19 cellular contexts compared by ENCODE assay signal in the genomic region with DNA sequence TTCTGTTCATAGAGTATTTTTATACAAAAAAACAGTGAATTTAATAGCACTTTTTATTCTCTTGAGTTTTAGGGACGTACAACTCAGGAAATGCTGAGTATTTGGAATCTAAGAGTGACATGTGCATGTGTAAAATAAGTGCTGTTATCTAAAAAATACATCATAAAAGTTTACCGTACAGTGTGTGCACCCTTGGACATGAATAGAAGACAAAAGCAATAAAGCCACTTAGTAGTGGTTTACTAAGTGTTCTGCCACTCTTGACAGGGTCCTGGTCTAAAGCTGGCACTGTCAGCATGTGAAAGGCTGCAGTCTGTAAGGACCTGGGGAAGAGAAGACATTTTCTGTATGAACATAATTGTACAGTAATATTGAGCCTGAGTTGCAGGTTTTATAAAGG.
"Had no signal": no experiment of that assay in that cellular context is flagged by ENCODE, and none has a peak within 500 bp of the region (broad histone marks: within the 10 kb centered on the region; RNA-seq: fewer than 3 reads in every experiment).

No MANE protein-coding gene starts in this region.

- H3K9me3 Mint-ChIP-seq: activated CD4-positive, alpha-beta memory T cell treated with anti-CD3 and anti-CD28 coated beads for 36 hours; activated naive CD4-positive, alpha-beta T cell treated with anti-CD3 and anti-CD28 coated beads, Interleukin-2, amount 10 ng/mL, durations not matched to agents 7 days and 5 days; natural killer cell treated with Interleukin-12 subunit alpha and Interleukin-12 subunit beta and Interleukin-15 and Interleukin-18, amount 100 ng/mL, for 72 hours; T-helper 1 cell treated with Interleukin-12 subunit alpha and Interleukin-12 subunit beta and Interleukin-4 antibody, amounts not matched to agents 30 μg/mL and 1 μg/mL, for 36 hours; type B pancreatic cell had no signal

- H3K36me3 Mint-ChIP-seq: activated CD4-positive, alpha-beta memory T cell treated with anti-CD3 and anti-CD28 coated beads for 36 hours; activated naive CD4-positive, alpha-beta T cell treated with anti-CD3 and anti-CD28 coated beads, Interleukin-2, amount 10 ng/mL, durations not matched to agents 7 days and 5 days; natural killer cell treated with Interleukin-12 subunit alpha and Interleukin-12 subunit beta and Interleukin-15 and Interleukin-18, amount 100 ng/mL, for 72 hours; type B pancreatic cell had no signal

- H3K27ac ChIP-seq: ovary, prostate gland, vagina had no signal

- ATAC-seq: heart right ventricle; natural killer cell treated with Interleukin-12 subunit alpha and Interleukin-12 subunit beta and Interleukin-15 and Interleukin-18, amount 100 ng/mL, for 72 hours had no signal

- H3K27ac Mint-ChIP-seq: activated CD4-positive, alpha-beta memory T cell treated with anti-CD3 and anti-CD28 coated beads for 36 hours; activated naive CD4-positive, alpha-beta T cell treated with anti-CD3 and anti-CD28 coated beads, Interleukin-2, amount 10 ng/mL, durations not matched to agents 7 days and 5 days; natural killer cell treated with Interleukin-12 subunit alpha and Interleukin-12 subunit beta and Interleukin-15 and Interleukin-18, amount 100 ng/mL, for 72 hours; T-helper 1 cell treated with Interleukin-12 subunit alpha and Interleukin-12 subunit beta and Interleukin-4 antibody, amounts not matched to agents 30 μg/mL and 1 μg/mL, for 36 hours; type B pancreatic cell had no signal

- H3K4me3 ChIP-seq: heart right ventricle, ovary, prostate gland, right atrium auricular region, thoracic aorta, vagina had no signal

- H3K27me3 ChIP-seq: heart right ventricle, ovary, right atrium auricular region, vagina had no signal

- H3K4me3 Mint-ChIP-seq: activated CD4-positive, alpha-beta memory T cell treated with anti-CD3 and anti-CD28 coated beads for 36 hours; activated naive CD4-positive, alpha-beta T cell treated with anti-CD3 and anti-CD28 coated beads, Interleukin-2, amount 10 ng/mL, durations not matched to agents 7 days and 5 days; natural killer cell treated with Interleukin-12 subunit alpha and Interleukin-12 subunit beta and Interleukin-15 and Interleukin-18, amount 100 ng/mL, for 72 hours; T-helper 1 cell treated with Interleukin-12 subunit alpha and Interleukin-12 subunit beta and Interleukin-4 antibody, amounts not matched to agents 30 μg/mL and 1 μg/mL, for 36 hours; type B pancreatic cell had no signal

- H3K36me3 ChIP-seq: heart right ventricle, ovary, prostate gland, right atrium auricular region, thoracic aorta, vagina had no signal

- H3K4me1 ChIP-seq: prostate gland had no signal

- DNase-seq: activated CD4-positive, alpha-beta memory T cell treated with anti-CD3 and anti-CD28 coated beads for 36 hours; activated CD4-positive, alpha-beta T cell treated with anti-CD3 and anti-CD28 coated beads for 48 hours; activated effector memory CD4-positive, alpha-beta T cell treated with anti-CD3 and anti-CD28 coated beads, Interleukin-2, amount 50 U/mL, for 16 hours; activated naive CD4-positive, alpha-beta T cell treated with anti-CD3 and anti-CD28 coated beads, Interleukin-2, amount 10 ng/mL, durations not matched to agents 7 days and 5 days; activated T-cell treated with anti-CD3 and anti-CD28 coated beads for 4 hours; heart right ventricle; midbrain; ovary; small intestine; stimulated activated CD4-positive, alpha-beta T cell treated with anti-CD3 and anti-CD28 coated beads, Interleukin-4, amount 100 ng/mL, for 1 hour; stimulated activated naive CD4-positive, alpha-beta T cell; T1000 had no signal

- H3K4me1 Mint-ChIP-seq: activated naive CD4-positive, alpha-beta T cell treated with anti-CD3 and anti-CD28 coated beads, Interleukin-2, amount 10 ng/mL, durations not matched to agents 7 days and 5 days had no signal

- H3K9me3 ChIP-seq: heart right ventricle, ovary, prostate gland, right atrium auricular region, thoracic aorta, vagina had no signal

- H3K27me3 Mint-ChIP-seq: activated CD4-positive, alpha-beta memory T cell treated with anti-CD3 and anti-CD28 coated beads for 36 hours; type B pancreatic cell had no signal
